Comparison of ENCODE assay signal across 8 cellular contexts in genomic region chr7:23679898-23680416, GRCh38. TPM values are rescaled to one million over a fixed set of nuclear protein-coding genes. Genes with fewer than 3 reads are reported as not detected.
DNase-seq lines count a peak whose midpoint lies in the region; ATAC-seq and TF ChIP-seq lines count a peak whose summit lies in the region.

Gene FAM221A, plus strand, starts transcription at chr7:23680199. Its CDS starts 20 bp downstream, at chr7:23680219.

- no peaks in the 10 kb centered on the region for H3K9me3 ChIP-seq in mucosa of rectum (ENCODE audit: control insufficient read depth in 2 of 2, low read length in 2 of 2)

- ATAC-seq in GM19025 (IDR thresholded peaks at IDR 0.05; ENCODE audit: low read depth, unreplicated experiment), result peak; percentile 99
- peak; percentile 99 for ATAC-seq in HG03280 (IDR thresholded peaks at IDR 0.05; ENCODE audit: unreplicated experiment)

- H3K4me3 ChIP-seq in epithelial cell of esophagus (ENCODE audit: low read length) (peak within 1 kb of the TSS; percentile 53), mucosa of rectum (ENCODE audit: low read length in 2 of 2) (peak within 1 kb of the TSS; percentile 82 to 94)

- no peaks in the 10 kb centered on the region for H3K27me3 ChIP-seq in mucosa of rectum (ENCODE audit: control insufficient read depth in 2 of 2, insufficient read depth in 2 of 2, low read length in 2 of 2)

- peaks cover 0 to 3% of the 10 kb centered on the region in 2 donors for H3K4me1 ChIP-seq in mucosa of rectum (ENCODE audit: control insufficient read depth in 2 of 2, insufficient read depth in 2 of 2, low read length in 2 of 2)

- TF ChIP-seq CTCF in epithelial cell of esophagus (IDR thresholded peaks at IDR 0.05; ENCODE audit: insufficient read depth, low read depth, low read length, missing control alignments), result peak; percentile 50

- H3K9ac ChIP-seq in mucosa of rectum (ENCODE audit: low read depth in 1 of 2, low read length in 2 of 2), result peak within 1 kb of the TSS; percentile 69 to 78

- no peaks in the 10 kb centered on the region for H3K36me3 ChIP-seq in mucosa of rectum (ENCODE audit: control insufficient read depth in 2 of 2, insufficient read depth in 2 of 2, low read length in 2 of 2)

- peak within 1 kb of the TSS; percentile 78 to 86 for H3K27ac ChIP-seq in mucosa of rectum (ENCODE audit: low read depth in 2 of 2, low read length in 2 of 2)

- DNase-seq in AG20443 (ENCODE audit: low spot score) (peak; percentile 91), NCI-H460 (ENCODE audit: extremely low read depth, low read depth) (peak; percentile 70), epithelial cell of esophagus (ENCODE audit: low read depth) (peak; percentile 84)
- peak; percentile 81 for DNase-seq in activated CD8-positive, alpha-beta memory T cell treated with anti-CD3 and anti-CD28 coated beads, Interleukin-2, amount 50 U/mL, for 4 hours
- peak; percentile 82 for DNase-seq in stimulated activated CD8-positive, alpha-beta memory T cell treated with anti-CD3 and anti-CD28 coated beads, Interleukin-4, amount 100 ng/mL, for 24 hours (ENCODE audit: low read depth)

RNA-seq across cellular contexts. Expression of gene FAM221A, which starts in this region (rescaled TPM):
- total RNA-seq in NCI-H460 (2014; rRNA removed; shearing (Covaris generic)), result 1.4 and 3.3 TPM in 2 replicates
- polyA plus RNA-seq in NCI-H460 (2014; cell fraction: nucleus; rRNA removed), result 0.64 and 6.7 TPM in 2 replicates

Comparison
In these comparisons a context has a peak if more than half of its experiments do, and no peak if none do; other contexts are left out.
1. Peak in every context shown above with its lines: DNase-seq, ATAC-seq, H3K4me3 ChIP-seq and H3K27ac ChIP-seq.